In genomic region chr17:42458497-42459255, GRCh38 we compare ENCODE assay signal across 8 cellular contexts. TPM values are rescaled to one million over a fixed set of nuclear protein-coding genes. Genes with fewer than 3 reads are reported as not detected.
DNase-seq lines count a peak whose midpoint lies in the region; ATAC-seq and TF ChIP-seq lines count a peak whose summit lies in the region.

TSS of gene ATP6V0A1 (plus strand) at chr17:42458878. CDS start at chr17:42460895, 2,017 bp downstream.

- no peak within 1 kb of the TSS for H3K4me3 ChIP-seq in PC-3 (ENCODE audit: low read length)

- H3K4me2 ChIP-seq in PC-3 (ENCODE audit: low read length): no peak within 1 kb of the TSS

- H3K27me3 ChIP-seq in PC-3 (ENCODE audit: low read length): no peaks in the 10 kb centered on the region

- intact Hi-C loops in PC-3 (cut with micrococcal nuclease): no loop called here

- H3K9me2 ChIP-seq in PC-3 (replicated peaks; ENCODE audit: low read length): no peaks in the 10 kb centered on the region

- no peaks in the 10 kb centered on the region for H3K4me1 ChIP-seq in PC-3 (ENCODE audit: insufficient read depth, low read length)

- H3K9me3 ChIP-seq in PC-3 (ENCODE audit: low read length): no peaks in the 10 kb centered on the region

- no peaks in the 10 kb centered on the region for H3F3A ChIP-seq in PC-3 (ENCODE audit: low read length, unreplicated experiment)

- CTCF ChIA-PET in GM10248 (lab: Yijun Ruan, JAX): interaction anchor here (1.5 to 1.9 kb wide), 2 partner anchors 53 to 69 kb away, joined by 3 to 5 read pairs; no protein-coding TSS in a partner anchor
- CTCF ChIA-PET in PC-3 (lab: Charles Lee): no interaction called here

- no TSS peak for BruUV-seq in PC-3 (replicated peaks; lab: Mats Ljungman, UMichigan)

- no peak within 1 kb of the TSS for H3K27ac ChIP-seq in PC-3 (ENCODE audit: low read length)

- H3K79me2 ChIP-seq in PC-3 (ENCODE audit: low read length): no peaks in the 10 kb centered on the region

- TF ChIP-seq CTCF in GM10248 (IDR thresholded peaks at IDR 0.05; ENCODE audit: control extremely low read depth, extremely low read depth, low read depth, missing control alignments): no peak
- TF ChIP-seq CTCF in PC-3 (conservative IDR thresholded peaks at IDR 0.05; ENCODE audit: low read depth, low read length): no peak

- peak; percentile 94 for DNase-seq in GM10248 (ENCODE audit: extremely low spot score)
- peak; percentile 81 for DNase-seq in NCI-H1694 treated with DMSO at 0.1 percent for 48 hours (lab: John Stamatoyannopoulos, UW)
- peak; percentile 79 for DNase-seq in T1000 (lab: John Stamatoyannopoulos, UW)
- DNase-seq in astrocyte of the hippocampus (ENCODE audit: low read depth, low spot score): peak; percentile 93
- peak; percentile 85 to 88 for DNase-seq in hippocampal formation (lab: John Stamatoyannopoulos, UW)
- DNase-seq in retina: peak; percentile 90
- DNase-seq in PC-3: no peak

- H3K36me3 ChIP-seq in PC-3 (ENCODE audit: low read depth, low read length): no peaks in the 10 kb centered on the region

- no peaks in the 10 kb centered on the region for H4K20me1 ChIP-seq in PC-3 (ENCODE audit: low read length)

- no peak within 1 kb of the TSS for H2AFZ ChIP-seq in PC-3 (ENCODE audit: low read length)

- POLR2A ChIA-PET in GM10248 (lab: Yijun Ruan, JAX): interaction anchor here (0.7 kb wide), 1 partner anchor 71 kb away, joined by 10 read pairs; the partner anchor contains the start of gene STAT3
- POLR2A ChIA-PET in PC-3 (lab: Charles Lee; ENCODE audit: unreplicated experiment): no interaction called here

- ATAC-seq in HG02763 (IDR thresholded peaks at IDR 0.05; ENCODE audit: unreplicated experiment): peak; percentile 71
- ATAC-seq in PC-3: no peak

- H3K9ac ChIP-seq in PC-3 (ENCODE audit: low read length): no peak within 1 kb of the TSS

RNA-seq across cellular contexts. Expression of gene ATP6V0A1, which starts in this region (rescaled TPM):
- total RNA-seq in PC-3 (2014; rRNA removed): 0.07 and 0.35 TPM in 2 replicates
